Comparison of ENCODE assay signal across 1 cellular context in the genomic region with DNA sequence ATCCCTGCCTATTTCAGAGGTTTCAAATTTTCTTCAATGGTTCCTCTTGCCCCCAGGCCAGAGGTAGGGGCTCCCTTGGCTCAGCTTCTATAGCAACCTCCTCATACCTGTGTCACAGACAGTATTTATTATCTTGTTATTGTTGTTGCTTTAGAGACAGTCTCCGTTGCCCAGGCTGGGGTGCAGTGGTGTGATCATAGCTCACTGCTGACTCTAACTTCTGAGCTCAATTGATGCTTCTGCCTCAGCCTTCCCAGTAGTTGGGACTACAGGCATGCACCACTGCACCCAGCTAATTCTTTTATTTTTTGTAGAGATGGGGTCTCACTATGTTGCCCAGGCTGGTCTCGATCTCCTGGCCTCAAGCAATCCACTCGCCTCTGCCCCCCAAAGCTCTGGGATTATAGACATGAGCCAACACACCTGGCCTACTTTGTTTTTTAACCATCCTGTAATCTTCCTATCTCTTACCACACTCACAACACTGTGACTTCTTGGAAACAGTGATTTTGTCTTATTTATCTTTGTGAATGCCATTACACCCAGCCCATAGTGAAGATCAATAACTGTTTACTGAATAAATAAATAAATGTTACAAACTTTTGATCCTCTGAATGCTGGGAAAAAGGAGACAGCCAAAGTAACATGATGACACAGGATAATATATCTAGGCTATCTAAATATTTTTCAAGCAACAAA.
TF ChIP-seq lines count a peak whose summit lies in the region.

No MANE protein-coding gene starts in this region.

TF ChIP-seq in HepG2, 621 proteins besides CTCF, POLR2A, EP300 and RAD21 (continued from another document):
- TF ChIP-seq, protein P1, sequence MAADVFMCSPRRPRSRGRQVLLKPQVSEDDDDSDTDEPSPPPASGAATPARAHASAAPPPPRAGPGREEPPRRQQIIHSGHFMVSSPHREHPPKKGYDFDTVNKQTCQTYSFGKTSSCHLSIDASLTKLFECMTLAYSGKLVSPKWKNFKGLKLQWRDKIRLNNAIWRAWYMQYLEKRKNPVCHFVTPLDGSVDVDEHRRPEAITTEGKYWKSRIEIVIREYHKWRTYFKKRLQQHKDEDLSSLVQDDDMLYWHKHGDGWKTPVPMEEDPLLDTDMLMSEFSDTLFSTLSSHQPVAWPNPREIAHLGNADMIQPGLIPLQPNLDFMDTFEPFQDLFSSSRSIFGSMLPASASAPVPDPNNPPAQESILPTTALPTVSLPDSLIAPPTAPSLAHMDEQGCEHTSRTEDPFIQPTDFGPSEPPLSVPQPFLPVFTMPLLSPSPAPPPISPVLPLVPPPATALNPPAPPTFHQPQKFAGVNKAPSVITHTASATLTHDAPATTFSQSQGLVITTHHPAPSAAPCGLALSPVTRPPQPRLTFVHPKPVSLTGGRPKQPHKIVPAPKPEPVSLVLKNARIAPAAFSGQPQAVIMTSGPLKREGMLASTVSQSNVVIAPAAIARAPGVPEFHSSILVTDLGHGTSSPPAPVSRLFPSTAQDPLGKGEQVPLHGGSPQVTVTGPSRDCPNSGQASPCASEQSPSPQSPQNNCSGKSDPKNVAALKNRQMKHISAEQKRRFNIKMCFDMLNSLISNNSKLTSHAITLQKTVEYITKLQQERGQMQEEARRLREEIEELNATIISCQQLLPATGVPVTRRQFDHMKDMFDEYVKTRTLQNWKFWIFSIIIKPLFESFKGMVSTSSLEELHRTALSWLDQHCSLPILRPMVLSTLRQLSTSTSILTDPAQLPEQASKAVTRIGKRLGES (CRISPR knock-in tag; IDR thresholded peaks at IDR 0.05; ENCODE audit: borderline replicate concordance), result no peak
- TF ChIP-seq NFIC (IDR thresholded peaks at IDR 0.05; ENCODE audit: low read length), result peak; percentile 28; the same call in 1 of the 2 replicates
- no peak for TF ChIP-seq ATF1 (CRISPR knock-in tag; IDR thresholded peaks at IDR 0.05)
- TF ChIP-seq SP4 (CRISPR knock-in tag; IDR thresholded peaks at IDR 0.05), result no peak
- TF ChIP-seq ZBTB1 (CRISPR knock-in tag; IDR thresholded peaks at IDR 0.05; ENCODE audit: borderline replicate concordance), result no peak
- no peak for TF ChIP-seq MAFG (CRISPR knock-in tag; IDR thresholded peaks at IDR 0.05)
- TF ChIP-seq MYNN (CRISPR knock-in tag; IDR thresholded peaks at IDR 0.05; ENCODE audit: low read depth), result no peak
- 0 out of 2 replicates have a peak, but pooled peaks have one; percentile 24 for TF ChIP-seq GFI1 (CRISPR knock-in tag; IDR thresholded peaks at IDR 0.05; ENCODE audit: borderline replicate concordance)
- no peak for TF ChIP-seq ZNF10 (CRISPR knock-in tag; IDR thresholded peaks at IDR 0.05; ENCODE audit: borderline replicate concordance, low read depth)
- TF ChIP-seq, protein P2, sequence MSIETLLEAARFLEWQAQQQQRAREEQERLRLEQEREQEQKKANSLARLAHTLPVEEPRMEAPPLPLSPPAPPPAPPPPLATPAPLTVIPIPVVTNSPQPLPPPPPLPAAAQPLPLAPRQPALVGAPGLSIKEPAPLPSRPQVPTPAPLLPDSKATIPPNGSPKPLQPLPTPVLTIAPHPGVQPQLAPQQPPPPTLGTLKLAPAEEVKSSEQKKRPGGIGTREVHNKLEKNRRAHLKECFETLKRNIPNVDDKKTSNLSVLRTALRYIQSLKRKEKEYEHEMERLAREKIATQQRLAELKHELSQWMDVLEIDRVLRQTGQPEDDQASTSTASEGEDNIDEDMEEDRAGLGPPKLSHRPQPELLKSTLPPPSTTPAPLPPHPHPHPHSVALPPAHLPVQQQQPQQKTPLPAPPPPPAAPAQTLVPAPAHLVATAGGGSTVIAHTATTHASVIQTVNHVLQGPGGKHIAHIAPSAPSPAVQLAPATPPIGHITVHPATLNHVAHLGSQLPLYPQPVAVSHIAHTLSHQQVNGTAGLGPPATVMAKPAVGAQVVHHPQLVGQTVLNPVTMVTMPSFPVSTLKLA (IDR thresholded peaks at IDR 0.05), result no peak
- TF ChIP-seq SETDB1 (CRISPR knock-in tag; IDR thresholded peaks at IDR 0.05; ENCODE audit: borderline replicate concordance), result no peak
- TF ChIP-seq PPARG (CRISPR knock-in tag; conservative IDR thresholded peaks at IDR 0.05), result 0 out of 2 replicates have a peak, but pooled peaks have one; percentile 30
- TF ChIP-seq, protein P3, sequence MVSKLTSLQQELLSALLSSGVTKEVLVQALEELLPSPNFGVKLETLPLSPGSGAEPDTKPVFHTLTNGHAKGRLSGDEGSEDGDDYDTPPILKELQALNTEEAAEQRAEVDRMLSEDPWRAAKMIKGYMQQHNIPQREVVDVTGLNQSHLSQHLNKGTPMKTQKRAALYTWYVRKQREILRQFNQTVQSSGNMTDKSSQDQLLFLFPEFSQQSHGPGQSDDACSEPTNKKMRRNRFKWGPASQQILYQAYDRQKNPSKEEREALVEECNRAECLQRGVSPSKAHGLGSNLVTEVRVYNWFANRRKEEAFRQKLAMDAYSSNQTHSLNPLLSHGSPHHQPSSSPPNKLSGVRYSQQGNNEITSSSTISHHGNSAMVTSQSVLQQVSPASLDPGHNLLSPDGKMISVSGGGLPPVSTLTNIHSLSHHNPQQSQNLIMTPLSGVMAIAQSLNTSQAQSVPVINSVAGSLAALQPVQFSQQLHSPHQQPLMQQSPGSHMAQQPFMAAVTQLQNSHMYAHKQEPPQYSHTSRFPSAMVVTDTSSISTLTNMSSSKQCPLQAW (CRISPR knock-in tag; IDR thresholded peaks at IDR 0.05), result no peak
- TF ChIP-seq ISL2 (CRISPR knock-in tag; IDR thresholded peaks at IDR 0.05), result peak; percentile 66; the same call in 1 of the 2 replicates
- TF ChIP-seq ZNF3 (CRISPR knock-in tag; IDR thresholded peaks at IDR 0.05), result no peak
- TF ChIP-seq, protein P4, sequence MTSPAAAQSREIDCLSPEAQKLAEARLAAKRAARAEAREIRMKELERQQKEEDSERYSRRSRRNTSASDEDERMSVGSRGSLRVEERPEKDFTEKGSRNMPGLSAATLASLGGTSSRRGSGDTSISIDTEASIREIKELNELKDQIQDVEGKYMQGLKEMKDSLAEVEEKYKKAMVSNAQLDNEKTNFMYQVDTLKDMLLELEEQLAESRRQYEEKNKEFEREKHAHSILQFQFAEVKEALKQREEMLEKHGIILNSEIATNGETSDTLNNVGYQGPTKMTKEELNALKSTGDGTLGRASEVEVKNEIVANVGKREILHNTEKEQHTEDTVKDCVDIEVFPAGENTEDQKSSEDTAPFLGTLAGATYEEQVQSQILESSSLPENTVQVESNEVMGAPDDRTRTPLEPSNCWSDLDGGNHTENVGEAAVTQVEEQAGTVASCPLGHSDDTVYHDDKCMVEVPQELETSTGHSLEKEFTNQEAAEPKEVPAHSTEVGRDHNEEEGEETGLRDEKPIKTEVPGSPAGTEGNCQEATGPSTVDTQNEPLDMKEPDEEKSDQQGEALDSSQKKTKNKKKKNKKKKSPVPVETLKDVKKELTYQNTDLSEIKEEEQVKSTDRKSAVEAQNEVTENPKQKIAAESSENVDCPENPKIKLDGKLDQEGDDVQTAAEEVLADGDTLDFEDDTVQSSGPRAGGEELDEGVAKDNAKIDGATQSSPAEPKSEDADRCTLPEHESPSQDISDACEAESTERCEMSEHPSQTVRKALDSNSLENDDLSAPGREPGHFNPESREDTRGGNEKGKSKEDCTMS (CRISPR knock-in tag; conservative IDR thresholded peaks at IDR 0.05), result no peak
- TF ChIP-seq NFE2L1 (CRISPR knock-in tag; IDR thresholded peaks at IDR 0.05; ENCODE audit: borderline replicate concordance), result no peak
- no peak for TF ChIP-seq ZNF737 (CRISPR knock-in tag; IDR thresholded peaks at IDR 0.05; ENCODE audit: borderline replicate concordance)
TF ChIP-seq in HepG2: peak in this region for 44.
